Comparison of ENCODE assay signal across 18 cellular contexts in genomic region chr16:27801259-27801945, GRCh38.
DNase-seq lines count a peak whose midpoint lies in the region; ATAC-seq, FAIRE-seq and TF ChIP-seq lines count a peak whose summit lies in the region.
"Had no signal": no experiment of that assay in that cellular context is flagged by ENCODE, and none has a peak within 500 bp of the region (broad histone marks: within the 10 kb centered on the region; RNA-seq: fewer than 3 reads in every experiment).

No MANE protein-coding gene starts in this region.

- no peak for TF ChIP-seq RAD21 in K562 (CRISPR knock-in tag; conservative IDR thresholded peaks at IDR 0.05 in 1 of 2, IDR thresholded peaks at IDR 0.05 in 1 of 2)

- H3K4me1 ChIP-seq in K562 (replicated peaks in 1 of 2; ENCODE audit: control insufficient read depth in 2 of 2, insufficient read depth in 2 of 2, low read length in 2 of 2) (no peaks in the 10 kb centered on the region), endodermal cell (ENCODE audit: control insufficient read depth, insufficient read depth, low read length) (no peaks in the 10 kb centered on the region)
- H3K4me1 ChIP-seq: BE2C, SJCRH30 had no signal

- no peaks in the 10 kb centered on the region for H3K79me2 ChIP-seq in K562 (ENCODE audit: control insufficient read depth, insufficient read depth, low read length)

- H3K4me1 Mint-ChIP-seq in endodermal cell: peaks cover 9% of the 10 kb centered on the region

- no peak overlapping the region for H3K4me3 Mint-ChIP-seq in endodermal cell
- H3K4me3 Mint-ChIP-seq: CD4-positive, alpha-beta T cell had no signal

- no peak overlapping the region for H3K4me2 ChIP-seq in K562 (ENCODE audit: insufficient read depth, low read length)
- H3K4me2 ChIP-seq: KMS-11 had no signal

- H3K36me3 ChIP-seq in K562 (ENCODE audit: control insufficient read depth, insufficient read depth, low read length) (no peaks in the 10 kb centered on the region), endodermal cell (ENCODE audit: control insufficient read depth, insufficient read depth, low read length) (no peaks in the 10 kb centered on the region)
- H3K36me3 ChIP-seq: BE2C, SJCRH30 had no signal

- no peaks in the 10 kb centered on the region for H3K36me3 Mint-ChIP-seq in endodermal cell (ENCODE audit: low read depth)

- H3K9me3 ChIP-seq in K562 (replicated peaks; ENCODE audit: control insufficient read depth, insufficient read depth, low read depth, low read length): no peaks in the 10 kb centered on the region
- no peaks in the 10 kb centered on the region for H3K9me3 ChIP-seq in endodermal cell (ENCODE audit: control insufficient read depth, low read length)
- H3K9me3 ChIP-seq: BE2C, SJCRH30 had no signal

- peak; percentile 26 for DNase-seq in AG08395 (ENCODE audit: low spot score)
- DNase-seq in AG20443 (ENCODE audit: low spot score): peak; percentile 67
- no peak for DNase-seq in K562 (ENCODE audit: extremely low read depth in 1 of 4, low spot score in 3 of 4)
- DNase-seq in fibroblast of villous mesenchyme (ENCODE audit: low read depth): peak; percentile 32
- DNase-seq in SHP77 (lab: John Stamatoyannopoulos, UW): no peak
- DNase-seq in endodermal cell: no peak
- DNase-seq: BE2C; CD4-positive, alpha-beta T cell; GOT3; NCI-H1092; NCI-H146; NCI-H2107; NCI-H69; NK-92 treated with Interleukin-12 subunit alpha and Interleukin-12 subunit beta, amount 100 ng/mL, for 24 hours; OCI-M1; SJCRH30 had no signal

- no peak overlapping the region for H2AFZ ChIP-seq in K562 (ENCODE audit: low read depth, low read length)

- ATAC-seq in K562 (no peak), GM21528 (IDR thresholded peaks at IDR 0.05; ENCODE audit: low FRiP score, unreplicated experiment) (no peak)

- TF ChIP-seq CTCF in K562 (IDR thresholded peaks at IDR 0.05 in 2 of 3, conservative IDR thresholded peaks at IDR 0.05 in 1 of 3; ENCODE audit: insufficient read depth in 2 of 3, low read depth in 1 of 3, low read length in 3 of 3) (no peak), fibroblast of villous mesenchyme (IDR thresholded peaks at IDR 0.05; ENCODE audit: insufficient read depth, low read depth, low read length) (peak; percentile 12), endodermal cell (conservative IDR thresholded peaks at IDR 0.05) (no peak)

- in situ Hi-C loops in K562 (cut with MboI): no loop called here

- H3K27me3 Mint-ChIP-seq in endodermal cell (ENCODE audit: insufficient read depth): no peaks in the 10 kb centered on the region

- BruUV-seq in K562 (replicated peaks; lab: Mats Ljungman, UMichigan): no TSS peak

- H3K27ac Mint-ChIP-seq in endodermal cell: no peak overlapping the region
- H3K27ac Mint-ChIP-seq: CD4-positive, alpha-beta T cell had no signal

- TF ChIP-seq POLR2A in K562 (conservative IDR thresholded peaks at IDR 0.05): no peak

- H3K9me3 Mint-ChIP-seq in endodermal cell: no peaks in the 10 kb centered on the region
- H3K9me3 Mint-ChIP-seq: CD4-positive, alpha-beta T cell had no signal

- POLR2A ChIA-PET in K562 (lab: Yijun Ruan, JAX): interaction anchor here (1.0 kb wide), 1 partner anchor 14 kb away, joined by 4 read pairs; no protein-coding TSS in a partner anchor

- no peak for TF ChIP-seq EP300 in K562 (IDR thresholded peaks at IDR 0.05; ENCODE audit: low read length)

- CTCF ChIA-PET in K562 (lab: Yijun Ruan, JAX; ENCODE audit: low intra/inter-chr PET ratio): no interaction called here

- intact Hi-C loops in K562 (cut with micrococcal nuclease): no loop called here

- no peak for FAIRE-seq in K562 (lab: Jason Lieb, UNC)

- H3K4me3 ChIP-seq in K562 (no peak overlapping the region), fibroblast of villous mesenchyme (ENCODE audit: low read depth, low read length) (no peak overlapping the region), endodermal cell (ENCODE audit: low read length) (no peak overlapping the region)
- H3K4me3 ChIP-seq: SJCRH30 had no signal

- H3K27ac ChIP-seq in K562 (ENCODE audit: extremely low read depth, low read depth, low read length): no peak overlapping the region
- H3K27ac ChIP-seq in endodermal cell (ENCODE audit: low read depth, low read length): no peak overlapping the region
- H3K27ac ChIP-seq: KMS-11, SJCRH30 had no signal

- WGBS in K562 (ENCODE audit: insufficient coverage, low coverage, missing lambda C conversion rate): 3% methylated on average over 19 of the region's 19 CpGs
- WGBS in endodermal cell (ENCODE audit: insufficient coverage in 1 of 2, insufficient read length in 1 of 2), 2 experiments: 89% methylated on average over 13 to 19 of the region's 19 CpGs

- no peaks in the 10 kb centered on the region for H3K9me1 ChIP-seq in K562 (ENCODE audit: control insufficient read depth, insufficient read depth, low read length)

- peaks cover 3 to 15% of the 10 kb centered on the region in 2 experiments; a peak in 4 of 5 replicates for H3K27me3 ChIP-seq in K562 (ENCODE audit: control insufficient read depth in 2 of 2, insufficient read depth in 2 of 2, low read length in 2 of 2)
- H3K27me3 ChIP-seq in endodermal cell (ENCODE audit: control insufficient read depth, insufficient read depth, low read length, poor library complexity, severe bottlenecking): no peaks in the 10 kb centered on the region
- H3K27me3 ChIP-seq: BE2C, SJCRH30 had no signal

- H3K9ac ChIP-seq in K562 (ENCODE audit: insufficient read depth in 1 of 2, low read depth in 2 of 2, low read length in 2 of 2) (no peak overlapping the region), endodermal cell (ENCODE audit: extremely low read depth, low read length, poor library complexity, severe bottlenecking) (no peak overlapping the region)
- H3K9ac ChIP-seq: KMS-11 had no signal

- H4K20me1 ChIP-seq in K562 (replicated peaks; ENCODE audit: control insufficient read depth, insufficient read depth, low read length): peaks cover 14% of the 10 kb centered on the region; the same call in 1 of the 2 replicates

TF ChIP-seq in K562, 482 proteins besides CTCF, POLR2A, EP300 and RAD21:
- TF ChIP-seq DDX20 (tag; IDR thresholded peaks at IDR 0.05; ENCODE audit: low read depth) (no peak), NCOA4 (IDR thresholded peaks at IDR 0.05; ENCODE audit: partially characterized antibody) (no peak), RBM25 (IDR thresholded peaks at IDR 0.05; ENCODE audit: low read depth, low read length, severe bottlenecking) (peak; percentile 39)

Comparison
In these comparisons a context has a peak if more than half of its experiments do, and no peak if none do; other contexts are left out.
1. DNase-seq: peak in AG08395 (single experiment), AG20443 (single experiment) and fibroblast of villous mesenchyme (single experiment); none in K562 (0 of 4), SHP77 (0 of 2) and endodermal cell (single experiment).